Comparison of ENCODE assay signal across 33 cellular contexts in genomic region chr18:54100920-54101319, GRCh38.
A peak's percentile ranks its signal among the peaks of the same experiment; 100 is the strongest.
DNase-seq lines count a peak whose midpoint lies in the region; ATAC-seq, FAIRE-seq and TF ChIP-seq lines count a peak whose summit lies in the region.
"Had no signal": no experiment of that assay in that cellular context is flagged by ENCODE, and none has a peak within 500 bp of the region (broad histone marks: within the 10 kb centered on the region; RNA-seq: fewer than 3 reads in every experiment).

No MANE protein-coding gene starts in this region.

- ATAC-seq in T-cell (replicated peaks in 1 of 4) (no peak), Right ventricle myocardium inferior (no peak)
- ATAC-seq: activated CD4-positive, CD25-positive, alpha-beta regulatory T cell treated with anti-CD3 and anti-CD28 coated beads, Interleukin-2, amount 50 U/mL, for 24 hours; GM23338; left ventricle myocardium superior; naive thymus-derived CD4-positive, alpha-beta T cell; sciatic nerve; stimulated activated effector memory CD8-positive, alpha-beta T cell treated with anti-CD3 and anti-CD28 coated beads, Interleukin-12 subunit alpha, Interleukin-12 subunit beta, amount 100 ng/mL, for 72 hours had no signal

- POLR2A ChIA-PET in T-cell (lab: Charles Lee) = no interaction called here

- no peak overlapping the region for H3K4me2 ChIP-seq in astrocyte (ENCODE audit: low read length)
- H3K4me2 ChIP-seq: GM23338 had no signal

- no peak overlapping the region for H3K27ac Mint-ChIP-seq in astrocyte (ENCODE audit: unreplicated experiment)
- H3K27ac Mint-ChIP-seq in T-cell = no peak overlapping the region
- H3K27ac Mint-ChIP-seq: CD14-positive monocyte; GM23338; IgD-negative memory B cell; naive thymus-derived CD4-positive, alpha-beta T cell; stimulated activated effector memory CD8-positive, alpha-beta T cell treated with anti-CD3 and anti-CD28 coated beads, Interleukin-12 subunit alpha, Interleukin-12 subunit beta, amount 100 ng/mL, for 72 hours had no signal

- intact Hi-C loops in Right ventricle myocardium inferior (cut with DNase I) = no loop called here

- no peaks in the 10 kb centered on the region for H4K20me1 ChIP-seq in astrocyte (ENCODE audit: insufficient read depth, low read length)

- no peak overlapping the region for H3K4me3 ChIP-seq in astrocyte (ENCODE audit: insufficient read depth, low read depth, low read length)
- H3K4me3 ChIP-seq: esophagus muscularis mucosa, GM23338, prostate gland, SJSA1 had no signal

- no peaks in the 10 kb centered on the region for H3K27me3 ChIP-seq in astrocyte (ENCODE audit: insufficient read depth, low read length)
- H3K27me3 ChIP-seq: esophagus muscularis mucosa, SJSA1 had no signal

- H3K9me3 Mint-ChIP-seq in astrocyte (ENCODE audit: unreplicated experiment) = peaks cover 7% of the 10 kb centered on the region
- H3K9me3 Mint-ChIP-seq in T-cell = peaks cover 0 to 8% (median 3%) of the 10 kb centered on the region in 3 donors
- H3K9me3 Mint-ChIP-seq: GM23338 had no signal

- no peaks in the 10 kb centered on the region for H3K4me1 Mint-ChIP-seq in astrocyte (ENCODE audit: low read depth, unreplicated experiment)
- no peaks in the 10 kb centered on the region for H3K4me1 Mint-ChIP-seq in T-cell
- H3K4me1 Mint-ChIP-seq: CD14-positive monocyte; GM23338; IgD-negative memory B cell; stimulated activated effector memory CD8-positive, alpha-beta T cell treated with anti-CD3 and anti-CD28 coated beads, Interleukin-12 subunit alpha, Interleukin-12 subunit beta, amount 100 ng/mL, for 72 hours had no signal

- H3K9ac ChIP-seq in astrocyte (ENCODE audit: low read length) = no peak overlapping the region

- no peaks in the 10 kb centered on the region for H3K9me3 ChIP-seq in astrocyte (ENCODE audit: insufficient read depth, low read depth, low read length)
- H3K9me3 ChIP-seq: esophagus muscularis mucosa, prostate gland, SJSA1 had no signal

- no peak overlapping the region for H3K4me3 Mint-ChIP-seq in astrocyte (ENCODE audit: unreplicated experiment)
- H3K4me3 Mint-ChIP-seq in T-cell = no peak overlapping the region
- H3K4me3 Mint-ChIP-seq: CD14-positive monocyte; GM23338; IgD-negative memory B cell; naive thymus-derived CD4-positive, alpha-beta T cell; stimulated activated effector memory CD8-positive, alpha-beta T cell treated with anti-CD3 and anti-CD28 coated beads, Interleukin-12 subunit alpha, Interleukin-12 subunit beta, amount 100 ng/mL, for 72 hours had no signal

- H3K36me3 ChIP-seq in astrocyte (ENCODE audit: insufficient read depth, low read length) = no peaks in the 10 kb centered on the region
- H3K36me3 ChIP-seq: esophagus muscularis mucosa, prostate gland, SJSA1 had no signal

- TF ChIP-seq CTCF in astrocyte (IDR thresholded peaks at IDR 0.05; ENCODE audit: insufficient read depth, low read depth, low read length) = no peak

- no peaks in the 10 kb centered on the region for H3K79me2 ChIP-seq in astrocyte (ENCODE audit: insufficient read depth, low read length)

- FAIRE-seq in astrocyte (lab: Jason Lieb, UNC) = no peak
- FAIRE-seq: GM12892, RCC 7860, TTC549 had no signal

- H3K27ac ChIP-seq in astrocyte (ENCODE audit: low read depth, low read length) = no peak overlapping the region
- H3K27ac ChIP-seq: esophagus muscularis mucosa, prostate gland, SJSA1 had no signal

- no peaks in the 10 kb centered on the region for H3K27me3 Mint-ChIP-seq in astrocyte (ENCODE audit: low read depth, unreplicated experiment)
- H3K27me3 Mint-ChIP-seq in T-cell = peaks cover 2 to 11% of the 10 kb centered on the region in 2 donors
- H3K27me3 Mint-ChIP-seq: IgD-negative memory B cell had no signal

- DNase-seq in GM03348 (ENCODE audit: low spot score) (peak; percentile 28), MV-4-11 (lab: John Stamatoyannopoulos, UW) (peak; percentile 51), astrocyte (ENCODE audit: low read depth) (peak; percentile 64), iris pigment epithelial cell (ENCODE audit: low read depth) (peak; percentile 14), midbrain (lab: John Stamatoyannopoulos, UW) (no peak), T-cell (no peak), Right ventricle myocardium inferior (ENCODE audit: missing footprints) (no peak)
- DNase-seq: activated CD4-positive, alpha-beta T cell treated with anti-CD3 and anti-CD28 coated beads, Interleukin-2, amount 50 U/mL, for 48 hours; activated CD8-positive, alpha-beta memory T cell treated with anti-CD3 and anti-CD28 coated beads, Interleukin-2, amount 50 U/mL, for 48 hours; activated naive CD4-positive, alpha-beta T cell treated with anti-CD3 and anti-CD28 coated beads, Interleukin-2, amount 50 U/mL, for 16 hours; Calu3; caudate nucleus; EL; islet precursor cell; left ventricle myocardium superior; naive thymus-derived CD4-positive, alpha-beta T cell; NCI-H1105 treated with DMSO at 0.1 percent for 48 hours; NCI-H2081 treated with DMSO at 0.1 percent for 48 hours; NCI-H510A; stimulated activated CD4-positive, alpha-beta T cell treated with anti-CD3 and anti-CD28 coated beads, Interleukin-12 subunit alpha, Interleukin-12 subunit beta, amount 100 ng/mL, for 4 hours; stimulated activated CD4-positive, alpha-beta T cell treated with anti-CD3 and anti-CD28 coated beads, Interleukin-4, amount 100 ng/mL, for 24 hours had no signal

- CTCF ChIA-PET in T-cell (lab: Charles Lee) = no interaction called here

- H2AFZ ChIP-seq in astrocyte (ENCODE audit: low read depth, low read length) = no peak overlapping the region
- H2AFZ ChIP-seq: GM23338 had no signal

- H3K4me1 ChIP-seq in astrocyte (ENCODE audit: insufficient read depth, low read length) = no peaks in the 10 kb centered on the region
- H3K4me1 ChIP-seq: esophagus muscularis mucosa, prostate gland, SJSA1 had no signal

- H3K36me3 Mint-ChIP-seq in astrocyte (ENCODE audit: low read depth, unreplicated experiment) (peaks cover 2% of the 10 kb centered on the region), T-cell (no peaks in the 10 kb centered on the region)
- H3K36me3 Mint-ChIP-seq: CD14-positive monocyte; stimulated activated effector memory CD8-positive, alpha-beta T cell treated with anti-CD3 and anti-CD28 coated beads, Interleukin-12 subunit alpha, Interleukin-12 subunit beta, amount 100 ng/mL, for 72 hours had no signal

Comparison
In these comparisons a context has a peak if more than half of its experiments do, and no peak if none do; other contexts are left out.
1. DNase-seq: peak in GM03348 (single experiment), MV-4-11 (single experiment), astrocyte (single experiment) and iris pigment epithelial cell (single experiment); none in midbrain (single experiment), T-cell (0 of 34) and Right ventricle myocardium inferior (single experiment).